In the genomic region with DNA sequence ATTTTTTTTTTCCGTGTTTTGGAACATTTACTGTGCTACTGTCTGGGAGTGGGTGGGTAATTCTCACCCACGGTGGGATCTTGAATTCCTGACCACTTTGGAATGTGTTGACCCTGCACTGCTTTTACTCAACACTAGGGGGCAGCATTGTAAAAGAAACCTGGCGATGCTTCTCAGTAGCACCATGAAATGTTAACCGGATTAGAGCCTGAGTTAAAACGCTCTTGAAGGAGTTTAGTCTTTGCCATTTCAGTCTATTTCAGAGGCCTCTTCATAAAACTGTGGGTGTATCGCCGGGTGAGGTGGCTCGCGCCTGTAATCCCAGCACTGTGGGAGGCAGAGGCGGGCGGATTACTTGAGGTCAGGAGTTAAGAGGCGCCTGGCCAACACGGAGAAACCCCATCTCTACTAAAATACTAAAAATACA, we compare ENCODE assay signal across 8 cellular contexts.
DNase-seq lines count a peak whose midpoint lies in the region; ATAC-seq, FAIRE-seq and TF ChIP-seq lines count a peak whose summit lies in the region.

No MANE protein-coding gene starts in this region.

- no peak overlapping the region for H3K4me3 Mint-ChIP-seq in neural crest cell

- DNase-seq in GM06990 (ENCODE audit: extremely low read depth, insufficient read length) (peak; percentile 47), RCC 7860 (ENCODE audit: low spot score) (peak; percentile 28), activated T-helper 1 cell treated with Interleukin-2 at 50 U/mL for 16 hours (ENCODE audit: low read depth) (peak; percentile 19), fibroblast of mammary gland (ENCODE audit: low read depth) (peak; percentile 75), neural crest cell (ENCODE audit: low read depth, low spot score) (peak; percentile 63), tibial artery (peak in 1 of 2 donors; percentile 54)

- H3K4me1 Mint-ChIP-seq in neural crest cell = peaks cover 4% of the 10 kb centered on the region

- H3K27me3 ChIP-seq in GM06990 (replicated peaks; ENCODE audit: control insufficient read depth, insufficient read depth, low read length) (no peaks in the 10 kb centered on the region; the same call in 1 of the 2 replicates), tibial artery (peaks cover 0 to 3% of the 10 kb centered on the region in 2 donors)

- intact Hi-C loops in tibial artery (cut with DNase I; ENCODE audit: low total_unique reads) = no loop called here

- H3K36me3 ChIP-seq in GM06990 (ENCODE audit: control insufficient read depth, insufficient read depth, low read length) (no peaks in the 10 kb centered on the region), tibial artery (no peaks in the 10 kb centered on the region)

- peak; percentile 97 for TF ChIP-seq RAD21 in Ishikawa (IDR thresholded peaks at IDR 0.05; ENCODE audit: low read depth)

- H3K9me3 ChIP-seq in tibial artery = no peaks in the 10 kb centered on the region

- TF ChIP-seq CTCF in GM06990 (IDR thresholded peaks at IDR 0.05; ENCODE audit: insufficient read depth, low read length, poor library complexity, severe bottlenecking) (peak; percentile 79), fibroblast of mammary gland (conservative IDR thresholded peaks at IDR 0.05; ENCODE audit: control insufficient read depth, insufficient read depth, low read depth, low read length) (peak; percentile 99), neural crest cell (conservative IDR thresholded peaks at IDR 0.05) (peak; percentile 97), tibial artery (IDR thresholded peaks at IDR 0.05) (peak; percentile 87 to 94)

- no peaks in the 10 kb centered on the region for H3K36me3 Mint-ChIP-seq in neural crest cell (ENCODE audit: low read depth)

- H3K4me3 ChIP-seq in GM06990 (replicated peaks; ENCODE audit: low read depth, low read length) (no peak overlapping the region), fibroblast of mammary gland (ENCODE audit: control insufficient read depth, low read depth, low read length) (no peak overlapping the region), tibial artery (no peak overlapping the region)

- H3K4me1 ChIP-seq in tibial artery = peaks cover 0 to 5% (median 0%) of the 10 kb centered on the region in 4 donors

- no peak for ATAC-seq in HG03139 (IDR thresholded peaks at IDR 0.05; ENCODE audit: unreplicated experiment)

- H3K27me3 Mint-ChIP-seq in neural crest cell (ENCODE audit: low read depth) = peaks cover 20% of the 10 kb centered on the region

- TF ChIP-seq EP300 in Ishikawa (IDR thresholded peaks at IDR 0.05; ENCODE audit: borderline replicate concordance) = no peak

- no peaks in the 10 kb centered on the region for H3K9me3 Mint-ChIP-seq in neural crest cell

- H3K27ac ChIP-seq in tibial artery = no peak overlapping the region

- H3K27ac Mint-ChIP-seq in neural crest cell (ENCODE audit: unreplicated experiment) = no peak overlapping the region

- peak; percentile 44 for FAIRE-seq in RCC 7860 (lab: Jason Lieb, UNC)

TF ChIP-seq in Ishikawa, 13 proteins besides CTCF, POLR2A, EP300 and RAD21:
- TF ChIP-seq TEAD4 (IDR thresholded peaks at IDR 0.05) (no peak), ZBTB7A (IDR thresholded peaks at IDR 0.05; ENCODE audit: low read depth) (no peak), NFIC (IDR thresholded peaks at IDR 0.05) (no peak), TCF12 (IDR thresholded peaks at IDR 0.05; ENCODE audit: low read depth) (no peak), TAF1 (IDR thresholded peaks at IDR 0.05; ENCODE audit: low read depth) (no peak), YY1 (IDR thresholded peaks at IDR 0.05; ENCODE audit: low read depth) (no peak), EGR1 (IDR thresholded peaks at IDR 0.05) (no peak), FOXM1 (IDR thresholded peaks at IDR 0.05; ENCODE audit: borderline replicate concordance, low read depth) (no peak), CEBPB (IDR thresholded peaks at IDR 0.05) (no peak), CREB1 (IDR thresholded peaks at IDR 0.05; ENCODE audit: low read depth) (no peak)
- TF ChIP-seq, protein P1, sequence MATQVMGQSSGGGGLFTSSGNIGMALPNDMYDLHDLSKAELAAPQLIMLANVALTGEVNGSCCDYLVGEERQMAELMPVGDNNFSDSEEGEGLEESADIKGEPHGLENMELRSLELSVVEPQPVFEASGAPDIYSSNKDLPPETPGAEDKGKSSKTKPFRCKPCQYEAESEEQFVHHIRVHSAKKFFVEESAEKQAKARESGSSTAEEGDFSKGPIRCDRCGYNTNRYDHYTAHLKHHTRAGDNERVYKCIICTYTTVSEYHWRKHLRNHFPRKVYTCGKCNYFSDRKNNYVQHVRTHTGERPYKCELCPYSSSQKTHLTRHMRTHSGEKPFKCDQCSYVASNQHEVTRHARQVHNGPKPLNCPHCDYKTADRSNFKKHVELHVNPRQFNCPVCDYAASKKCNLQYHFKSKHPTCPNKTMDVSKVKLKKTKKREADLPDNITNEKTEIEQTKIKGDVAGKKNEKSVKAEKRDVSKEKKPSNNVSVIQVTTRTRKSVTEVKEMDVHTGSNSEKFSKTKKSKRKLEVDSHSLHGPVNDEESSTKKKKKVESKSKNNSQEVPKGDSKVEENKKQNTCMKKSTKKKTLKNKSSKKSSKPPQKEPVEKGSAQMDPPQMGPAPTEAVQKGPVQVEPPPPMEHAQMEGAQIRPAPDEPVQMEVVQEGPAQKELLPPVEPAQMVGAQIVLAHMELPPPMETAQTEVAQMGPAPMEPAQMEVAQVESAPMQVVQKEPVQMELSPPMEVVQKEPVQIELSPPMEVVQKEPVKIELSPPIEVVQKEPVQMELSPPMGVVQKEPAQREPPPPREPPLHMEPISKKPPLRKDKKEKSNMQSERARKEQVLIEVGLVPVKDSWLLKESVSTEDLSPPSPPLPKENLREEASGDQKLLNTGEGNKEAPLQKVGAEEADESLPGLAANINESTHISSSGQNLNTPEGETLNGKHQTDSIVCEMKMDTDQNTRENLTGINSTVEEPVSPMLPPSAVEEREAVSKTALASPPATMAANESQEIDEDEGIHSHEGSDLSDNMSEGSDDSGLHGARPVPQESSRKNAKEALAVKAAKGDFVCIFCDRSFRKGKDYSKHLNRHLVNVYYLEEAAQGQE (IDR thresholded peaks at IDR 0.05; ENCODE audit: low read depth) = no peak
- TF ChIP-seq, protein P2, sequence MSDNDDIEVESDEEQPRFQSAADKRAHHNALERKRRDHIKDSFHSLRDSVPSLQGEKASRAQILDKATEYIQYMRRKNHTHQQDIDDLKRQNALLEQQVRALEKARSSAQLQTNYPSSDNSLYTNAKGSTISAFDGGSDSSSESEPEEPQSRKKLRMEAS (IDR thresholded peaks at IDR 0.05) = no peak
- TF ChIP-seq, protein P3, sequence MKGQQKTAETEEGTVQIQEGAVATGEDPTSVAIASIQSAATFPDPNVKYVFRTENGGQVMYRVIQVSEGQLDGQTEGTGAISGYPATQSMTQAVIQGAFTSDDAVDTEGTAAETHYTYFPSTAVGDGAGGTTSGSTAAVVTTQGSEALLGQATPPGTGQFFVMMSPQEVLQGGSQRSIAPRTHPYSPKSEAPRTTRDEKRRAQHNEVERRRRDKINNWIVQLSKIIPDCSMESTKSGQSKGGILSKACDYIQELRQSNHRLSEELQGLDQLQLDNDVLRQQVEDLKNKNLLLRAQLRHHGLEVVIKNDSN (IDR thresholded peaks at IDR 0.05) = no peak
